31 cellular contexts compared by ENCODE assay signal in the genomic region with DNA sequence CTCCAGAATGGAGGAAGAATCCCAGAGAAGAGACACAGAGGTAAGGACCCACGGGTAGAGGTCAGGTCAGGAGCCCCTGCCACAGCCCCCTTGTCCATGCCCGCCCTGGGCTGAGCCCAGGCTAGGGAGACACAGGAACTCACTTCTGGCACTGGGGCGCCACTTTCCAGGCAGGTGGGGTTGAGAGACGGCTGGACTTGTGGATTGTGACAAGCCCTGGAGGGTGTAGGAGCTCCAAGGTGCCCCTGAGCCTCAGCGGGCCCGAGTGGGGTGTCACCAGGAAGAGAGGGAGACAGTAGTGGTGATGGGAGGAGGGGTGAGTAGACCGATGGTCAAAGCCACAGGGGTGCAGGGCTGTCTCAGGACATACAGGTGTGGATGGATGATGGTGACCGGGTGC.
"Had no signal": no experiment of that assay in that cellular context is flagged by ENCODE, and none has a peak within 500 bp of the region (broad histone marks: within the 10 kb centered on the region; RNA-seq: fewer than 3 reads in every experiment).

No MANE protein-coding gene starts in this region.

- H3K36me3 ChIP-seq: ovary, spleen, thoracic aorta, thyroid gland, tibial nerve, upper lobe of left lung, vagina had no signal

- H3K79me2 ChIP-seq: parathyroid adenoma had no signal

- H3K27ac Mint-ChIP-seq: naive B cell; natural killer cell treated with Interleukin-12 subunit alpha and Interleukin-12 subunit beta and Interleukin-15 and Interleukin-18, amount 100 ng/mL, for 72 hours; nephron progenitor cell; progenitor cell of endocrine pancreas; stimulated activated naive CD8-positive, alpha-beta T cell treated with anti-CD3 and anti-CD28 coated beads, Interleukin-15, amount 100 ng/mL, for 72 hours had no signal

- H2AFZ ChIP-seq: parathyroid adenoma had no signal

- H3K4me3 Mint-ChIP-seq: naive thymus-derived CD8-positive, alpha-beta T cell; natural killer cell treated with Interleukin-12 subunit alpha and Interleukin-12 subunit beta and Interleukin-15 and Interleukin-18, amount 100 ng/mL, for 72 hours; nephron progenitor cell; neural crest cell; stimulated activated naive CD8-positive, alpha-beta T cell treated with anti-CD3 and anti-CD28 coated beads, Interleukin-15, amount 100 ng/mL, for 72 hours had no signal

- H3K27me3 ChIP-seq: ovary, thyroid gland, upper lobe of left lung, vagina had no signal

- H3K4me2 ChIP-seq: smooth muscle cell had no signal

- DNase-seq: naive B cell; naive thymus-derived CD8-positive, alpha-beta T cell; nephron progenitor cell; occipital lobe; ovary; spleen; stimulated activated CD4-positive, alpha-beta T cell treated with anti-CD3 and anti-CD28 coated beads, Interleukin-12 subunit alpha, Interleukin-12 subunit beta, amount 100 ng/mL, for 4 hours; stimulated activated CD4-positive, alpha-beta T cell treated with anti-CD3 and anti-CD28 coated beads, Interleukin-1b, Interleukin-23, amount 100 ng/mL, for 48 hours; stimulated activated CD4-positive, alpha-beta T cell treated with anti-CD3 and anti-CD28 coated beads, Interleukin-4, amount 100 ng/mL, for 1 hour; stimulated activated CD4-positive, alpha-beta T cell treated with anti-CD3 and anti-CD28 coated beads, Interleukin-4, amount 100 ng/mL, for 4 hours; stimulated activated CD8-positive, alpha-beta memory T cell treated with anti-CD3 and anti-CD28 coated beads, Interleukin-4, amount 100 ng/mL, for 48 hours; stimulated activated naive CD4-positive, alpha-beta T cell; stimulated activated naive CD8-positive, alpha-beta T cell treated with anti-CD3 and anti-CD28 coated beads, Interleukin-15, amount 100 ng/mL, for 72 hours; stimulated activated naive CD8-positive, alpha-beta T cell treated with anti-CD3 and anti-CD28 coated beads, Interleukin-15, Interleukin-2, amounts not matched to agents 100 U/mL and 50 U/mL, for 24 hours; substantia nigra; thyroid gland; trophoblast cell had no signal

- H3K27ac ChIP-seq: ovary, parathyroid adenoma, psoas muscle, skin epidermis, spleen, suprapubic skin, thoracic aorta, thyroid gland, tibial nerve, upper lobe of left lung, vagina had no signal

- H3K36me3 Mint-ChIP-seq: naive B cell; natural killer cell treated with Interleukin-12 subunit alpha and Interleukin-12 subunit beta and Interleukin-15 and Interleukin-18, amount 100 ng/mL, for 72 hours had no signal

- H3K9me3 Mint-ChIP-seq: natural killer cell treated with Interleukin-12 subunit alpha and Interleukin-12 subunit beta and Interleukin-15 and Interleukin-18, amount 100 ng/mL, for 72 hours; nephron progenitor cell; neural crest cell; stimulated activated naive CD8-positive, alpha-beta T cell treated with anti-CD3 and anti-CD28 coated beads, Interleukin-15, amount 100 ng/mL, for 72 hours had no signal

- H3K4me1 ChIP-seq: parathyroid adenoma, psoas muscle, thyroid gland had no signal

- H3K9me3 ChIP-seq: ovary, psoas muscle, suprapubic skin, thoracic aorta, thyroid gland, upper lobe of left lung, vagina had no signal

- FAIRE-seq: urothelium cell line had no signal

- ATAC-seq: naive thymus-derived CD8-positive, alpha-beta T cell; natural killer cell treated with Interleukin-12 subunit alpha and Interleukin-12 subunit beta and Interleukin-15 and Interleukin-18, amount 100 ng/mL, for 72 hours; psoas muscle; right cardiac atrium; stimulated activated naive CD8-positive, alpha-beta T cell treated with anti-CD3 and anti-CD28 coated beads, Interleukin-15, amount 100 ng/mL, for 72 hours; stimulated activated naive CD8-positive, alpha-beta T cell treated with anti-CD3 and anti-CD28 coated beads, Interleukin-15, Interleukin-2, amounts not matched to agents 100 U/mL and 50 U/mL, for 24 hours had no signal

- H3K9ac ChIP-seq: parathyroid adenoma had no signal

- H3K4me3 ChIP-seq: ovary, psoas muscle, skin epidermis, smooth muscle cell, spleen, suprapubic skin, thoracic aorta, thyroid gland, tibial nerve, upper lobe of left lung, vagina had no signal

- H3K4me1 Mint-ChIP-seq: stimulated activated naive CD8-positive, alpha-beta T cell treated with anti-CD3 and anti-CD28 coated beads, Interleukin-15, amount 100 ng/mL, for 72 hours had no signal
